4 cellular contexts compared by ENCODE assay signal in the genomic region with DNA sequence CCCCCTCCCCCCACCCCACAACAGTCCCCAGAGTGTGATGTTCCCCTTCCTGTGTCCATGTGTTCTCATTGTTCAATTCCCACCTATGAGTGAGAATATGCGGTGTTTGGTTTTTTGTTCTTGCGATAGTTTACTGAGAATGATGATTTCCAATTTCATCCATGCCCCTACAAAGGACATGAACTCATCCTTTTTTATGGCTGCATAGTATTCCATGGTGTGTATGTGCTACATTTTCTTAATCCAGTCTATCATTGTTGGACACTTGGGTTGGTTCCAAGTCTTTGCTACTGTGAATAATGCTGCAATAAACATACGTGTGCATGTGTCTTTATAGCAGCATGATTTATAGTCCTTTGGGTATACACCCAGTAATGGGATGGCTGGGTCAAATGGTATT. TPM values are rescaled to one million over a fixed set of nuclear protein-coding genes. Genes with fewer than 3 reads are reported as not detected.
"Had no signal": no experiment of that assay in that cellular context is flagged by ENCODE, and none has a peak within 500 bp of the region (broad histone marks: within the 10 kb centered on the region; RNA-seq: fewer than 3 reads in every experiment).

No MANE protein-coding gene starts in this region.

RNA-seq across cellular contexts. Expression of gene FBLL1, which starts 44.6 kb away (rescaled TPM):
- total RNA-seq: epithelial cell of proximal tubule, esophagus mucosa, foreskin keratinocyte, gastrocnemius medialis had no signal
- polyA plus RNA-seq: foreskin keratinocyte had no signal
